ENCODE assay signal across 14 cellular contexts in genomic region chr11:69095300-69095699, GRCh38. TPM values are rescaled to one million over a fixed set of nuclear protein-coding genes. Genes with fewer than 3 reads are reported as not detected.
DNase-seq lines count a peak whose midpoint lies in the region; ATAC-seq and TF ChIP-seq lines count a peak whose summit lies in the region.
"Had no signal": no experiment of that assay in that cellular context is flagged by ENCODE, and none has a peak within 500 bp of the region (broad histone marks: within the 10 kb centered on the region; RNA-seq: fewer than 3 reads in every experiment).

No MANE protein-coding gene starts in this region.

- no peaks in the 10 kb centered on the region for H3K27me3 ChIP-seq in endodermal cell (ENCODE audit: control insufficient read depth, insufficient read depth, low read length, poor library complexity, severe bottlenecking)

- no peak overlapping the region for H3K27ac ChIP-seq in endodermal cell (ENCODE audit: low read depth, low read length)
- H3K27ac ChIP-seq: GM23248, HL-60 had no signal

- peaks cover 9% of the 10 kb centered on the region for H3K27me3 Mint-ChIP-seq in stimulated activated naive CD8-positive, alpha-beta T cell treated with anti-CD3 and anti-CD28 coated beads, Interleukin-15, amount 100 ng/mL, for 72 hours
- H3K27me3 Mint-ChIP-seq in endodermal cell (ENCODE audit: insufficient read depth): no peaks in the 10 kb centered on the region
- peaks cover 5% of the 10 kb centered on the region for H3K27me3 Mint-ChIP-seq in nephron progenitor cell (ENCODE audit: low read depth, poor library complexity)
- H3K27me3 Mint-ChIP-seq: CD4-positive, alpha-beta T cell had no signal

- H3K9me3 ChIP-seq in endodermal cell (ENCODE audit: control insufficient read depth, low read length): peaks cover 5% of the 10 kb centered on the region

- peaks cover 5% of the 10 kb centered on the region for H3K4me1 Mint-ChIP-seq in stimulated activated naive CD8-positive, alpha-beta T cell treated with anti-CD3 and anti-CD28 coated beads, Interleukin-15, amount 100 ng/mL, for 72 hours
- H3K4me1 Mint-ChIP-seq in endodermal cell (peaks cover 4% of the 10 kb centered on the region), nephron progenitor cell (peaks cover 28% of the 10 kb centered on the region)
- H3K4me1 Mint-ChIP-seq: B cell had no signal

- WGBS in endodermal cell (ENCODE audit: insufficient coverage in 1 of 2, insufficient read length in 1 of 2), 2 experiments: 90 to 93% methylated on average over 2 to 10 of the region's 10 CpGs

- H3K36me3 ChIP-seq in endodermal cell (ENCODE audit: control insufficient read depth, insufficient read depth, low read length): peaks cover 18% of the 10 kb centered on the region

- peak; percentile 26 for ATAC-seq in stimulated activated naive CD8-positive, alpha-beta T cell treated with anti-CD3 and anti-CD28 coated beads, Interleukin-15, amount 100 ng/mL, for 72 hours
- no peak for ATAC-seq in stimulated activated naive CD8-positive, alpha-beta T cell treated with anti-CD3 and anti-CD28 coated beads, Interleukin-15, Interleukin-2, amounts not matched to agents 100 U/mL and 50 U/mL, for 24 hours
- ATAC-seq in HG03039 (IDR thresholded peaks at IDR 0.05; ENCODE audit: unreplicated experiment): no peak

- no peak overlapping the region for H3K4me3 Mint-ChIP-seq in stimulated activated naive CD8-positive, alpha-beta T cell treated with anti-CD3 and anti-CD28 coated beads, Interleukin-15, amount 100 ng/mL, for 72 hours
- H3K4me3 Mint-ChIP-seq in endodermal cell (no peak overlapping the region), nephron progenitor cell (no peak overlapping the region)
- H3K4me3 Mint-ChIP-seq: B cell; CD4-positive, alpha-beta T cell had no signal

- no peaks in the 10 kb centered on the region for H3K9me3 Mint-ChIP-seq in stimulated activated naive CD8-positive, alpha-beta T cell treated with anti-CD3 and anti-CD28 coated beads, Interleukin-15, amount 100 ng/mL, for 72 hours
- H3K9me3 Mint-ChIP-seq in endodermal cell (peaks cover 4% of the 10 kb centered on the region), nephron progenitor cell (no peaks in the 10 kb centered on the region)
- H3K9me3 Mint-ChIP-seq: CD4-positive, alpha-beta T cell had no signal

- peak overlapping the region in 1 of 2 donors; percentile 60 for H3K27ac Mint-ChIP-seq in stimulated activated naive CD8-positive, alpha-beta T cell treated with anti-CD3 and anti-CD28 coated beads, Interleukin-15, amount 100 ng/mL, for 72 hours
- H3K27ac Mint-ChIP-seq in endodermal cell (peak overlapping the region; percentile 21), nephron progenitor cell (peak overlapping the region; percentile 42)
- H3K27ac Mint-ChIP-seq: B cell; CD4-positive, alpha-beta T cell had no signal

- H3K9ac ChIP-seq in endodermal cell (ENCODE audit: extremely low read depth, low read length, poor library complexity, severe bottlenecking): no peak overlapping the region
- H3K9ac ChIP-seq: GM23248 had no signal

- TF ChIP-seq CTCF in endodermal cell (conservative IDR thresholded peaks at IDR 0.05): no peak
- no peak for TF ChIP-seq CTCF in nephron progenitor cell (IDR thresholded peaks at IDR 0.05)

- DNase-seq in stimulated activated naive CD8-positive, alpha-beta T cell treated with anti-CD3 and anti-CD28 coated beads, Interleukin-15, amount 100 ng/mL, for 72 hours: no peak
- DNase-seq in stimulated activated naive CD8-positive, alpha-beta T cell treated with anti-CD3 and anti-CD28 coated beads, Interleukin-15, Interleukin-2, amounts not matched to agents 100 U/mL and 50 U/mL, for 24 hours: no peak
- DNase-seq in endodermal cell: no peak
- no peak for DNase-seq in nephron progenitor cell
- DNase-seq in GDM1 (lab: John Stamatoyannopoulos, UW): no peak
- no peak for DNase-seq in stimulated activated CD4-positive, alpha-beta T cell treated with anti-CD3 and anti-CD28 coated beads, Interleukin-4, amount 100 ng/mL, for 4 hours
- DNase-seq: CD4-positive, alpha-beta T cell; DND-41; GF-D8; GM23248; KBM-7 had no signal

- H3K4me1 ChIP-seq in endodermal cell (ENCODE audit: control insufficient read depth, insufficient read depth, low read length): no peaks in the 10 kb centered on the region

- H3K4me3 ChIP-seq in endodermal cell (ENCODE audit: low read length): no peak overlapping the region
- H3K4me3 ChIP-seq: GM23248 had no signal

- H3K36me3 Mint-ChIP-seq in endodermal cell (ENCODE audit: low read depth): peaks cover 20% of the 10 kb centered on the region
- H3K36me3 Mint-ChIP-seq in nephron progenitor cell (ENCODE audit: low read depth): peaks cover 25% of the 10 kb centered on the region

RNA-seq across cellular contexts. Expression of gene TPCN2, which starts 46.6 kb away (rescaled TPM):
- total RNA-seq in endodermal cell: 10 to 100 TPM; 20.7 to 27.9 TPM
- 9.3 TPM for polyA plus RNA-seq in endodermal cell (2013, experiment 1 of 2)
- polyA plus RNA-seq in endodermal cell (2013, experiment 2 of 2): 8.0 TPM
